ENCODE assay signal across 19 cellular contexts in genomic region chr11:21564813-21565212, GRCh38.
"Had no signal": no experiment of that assay in that cellular context is flagged by ENCODE, and none has a peak within 500 bp of the region (broad histone marks: within the 10 kb centered on the region; RNA-seq: fewer than 3 reads in every experiment).

No MANE protein-coding gene starts in this region.

- H3K4me1 Mint-ChIP-seq: activated CD4-positive, alpha-beta T cell treated with anti-CD3 and anti-CD28 coated beads, Interleukin-2, amount 10 ng/mL, durations not matched to agents 7 days and 5 days; neural crest cell had no signal

- H3K36me3 Mint-ChIP-seq: activated naive CD4-positive, alpha-beta T cell treated with anti-CD3 and anti-CD28 coated beads, Interleukin-2, amount 50 U/mL, for 72 hours had no signal

- H3K27ac ChIP-seq: body of pancreas, ovary, sigmoid colon, thyroid gland, uterus had no signal

- ATAC-seq: activated naive CD4-positive, alpha-beta T cell treated with anti-CD3 and anti-CD28 coated beads, Interleukin-2, amount 50 U/mL, for 72 hours; activated T-cell treated with anti-CD3 and anti-CD28 coated beads, Interleukin-2, amount 50 U/mL, for 72 hours; body of pancreas; left lobe of liver had no signal

- H3K27ac Mint-ChIP-seq: activated CD4-positive, alpha-beta T cell treated with anti-CD3 and anti-CD28 coated beads, Interleukin-2, amount 10 ng/mL, durations not matched to agents 7 days and 5 days; activated naive CD4-positive, alpha-beta T cell treated with anti-CD3 and anti-CD28 coated beads, Interleukin-2, amount 50 U/mL, for 72 hours; activated T-cell treated with anti-CD3 and anti-CD28 coated beads, Interleukin-2, amount 50 U/mL, for 72 hours; T-helper 2 cell treated with Interferon-gamma antibody and Interleukin-4, amounts not matched to agents 5 μg/mL and 100 μg/mL, for 36 hours had no signal

- H3K9me3 ChIP-seq: body of pancreas, ovary, sigmoid colon, thyroid gland, uterus had no signal

- H3K4me3 Mint-ChIP-seq: activated CD4-positive, alpha-beta T cell treated with anti-CD3 and anti-CD28 coated beads, Interleukin-2, amount 10 ng/mL, durations not matched to agents 7 days and 5 days; activated T-cell treated with anti-CD3 and anti-CD28 coated beads, Interleukin-2, amount 50 U/mL, for 72 hours; neural crest cell; T-helper 2 cell treated with Interferon-gamma antibody and Interleukin-4, amounts not matched to agents 5 μg/mL and 100 μg/mL, for 36 hours had no signal

- H3K4me1 ChIP-seq: body of pancreas, uterus had no signal

- H3K4me3 ChIP-seq: body of pancreas, ovary, sigmoid colon, thyroid gland, uterus had no signal

- H3K27me3 Mint-ChIP-seq: activated CD4-positive, alpha-beta T cell treated with anti-CD3 and anti-CD28 coated beads, Interleukin-2, amount 10 ng/mL, durations not matched to agents 7 days and 5 days had no signal

- H3K9me3 Mint-ChIP-seq: activated CD4-positive, alpha-beta T cell treated with anti-CD3 and anti-CD28 coated beads, Interleukin-2, amount 10 ng/mL, durations not matched to agents 7 days and 5 days; neural crest cell had no signal

- DNase-seq: activated CD4-positive, alpha-beta T cell treated with anti-CD3 and anti-CD28 coated beads, Interleukin-2, amount 10 ng/mL, durations not matched to agents 7 days and 5 days; activated CD8-positive, alpha-beta memory T cell treated with anti-CD3 and anti-CD28 coated beads, Interleukin-2, amount 50 U/mL, for 48 hours; activated gamma-delta T cell; activated T-cell treated with anti-CD3 and anti-CD28 coated beads, Interleukin-2, amount 50 U/mL, for 72 hours; body of pancreas; central memory CD4-positive, alpha-beta T cell; cortex of kidney; effector CD4-positive, alpha-beta T cell; midbrain; ovary; sigmoid colon; stimulated activated CD4-positive, alpha-beta T cell treated with anti-CD3 and anti-CD28 coated beads, Interleukin-12 subunit alpha, Interleukin-12 subunit beta, amount 100 ng/mL, for 4 hours; stimulated activated CD4-positive, alpha-beta T cell treated with anti-CD3 and anti-CD28 coated beads, Interleukin-2, amount 100 ng/mL, for 24 hours; thyroid gland; uterus had no signal
